In the genomic region with DNA sequence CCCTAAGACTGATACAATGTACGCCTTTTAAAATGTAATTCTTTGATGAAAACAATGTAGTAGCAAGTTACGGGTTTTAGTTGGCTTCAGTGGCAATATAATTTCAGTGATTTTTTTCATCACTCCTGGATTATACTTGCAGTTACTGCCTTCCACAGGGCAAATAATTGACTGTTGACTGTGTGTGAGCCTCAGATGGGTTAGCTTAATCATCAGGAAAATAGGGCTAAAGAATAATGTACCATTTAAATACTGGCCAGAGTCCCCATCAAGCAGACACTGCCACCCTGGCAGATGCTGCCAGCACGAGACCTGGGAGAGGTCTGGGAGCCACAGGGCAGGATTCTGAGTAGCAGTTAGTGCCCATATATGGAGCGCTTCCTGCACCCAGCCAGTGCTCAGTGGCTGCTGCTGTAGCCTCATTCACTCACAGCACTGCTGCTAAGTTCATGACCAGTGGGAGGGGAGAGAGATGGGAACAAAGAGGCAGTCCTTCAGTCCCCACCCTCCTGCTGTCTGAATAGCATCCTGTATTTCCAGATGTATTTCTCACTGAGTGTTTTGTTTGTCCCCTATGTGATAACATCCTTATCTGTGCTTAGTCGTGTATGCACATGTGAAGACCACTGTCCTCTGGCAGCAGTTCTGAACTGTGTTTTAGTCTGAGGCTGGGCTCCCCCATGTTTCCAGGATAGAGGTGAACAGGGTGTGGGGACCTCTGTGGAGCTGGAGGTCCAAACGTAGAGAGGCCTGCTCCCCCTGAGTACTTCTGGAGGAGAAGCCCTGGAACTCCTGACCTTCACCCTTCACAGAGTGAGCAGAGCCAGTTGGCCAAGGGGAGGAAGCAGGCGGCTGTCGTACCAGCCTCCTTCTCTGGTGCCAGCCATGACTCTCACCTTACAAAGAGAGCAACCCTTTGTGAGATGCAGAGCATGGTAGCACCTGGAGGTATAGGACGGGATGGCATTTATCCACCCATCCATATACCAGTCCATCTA, we compare ENCODE assay signal across 9 cellular contexts.
DNase-seq lines count a peak whose midpoint lies in the region; ATAC-seq lines count a peak whose summit lies in the region.
"Had no signal": no experiment of that assay in that cellular context is flagged by ENCODE, and none has a peak within 500 bp of the region (broad histone marks: within the 10 kb centered on the region; RNA-seq: fewer than 3 reads in every experiment).

No MANE protein-coding gene starts in this region.

- ATAC-seq in HG02885 (IDR thresholded peaks at IDR 0.05; ENCODE audit: poor library complexity, unreplicated experiment) = no peak

- DNase-seq in CD1c-positive myeloid dendritic cell (ENCODE audit: extremely low spot score) (peak; percentile 20), HUDEP-2 (lab: John Stamatoyannopoulos, UW; ENCODE audit: unreplicated experiment in 76 of 76) (peak in 51 of 76 experiments; percentile 17 to 74 (median 44)), islet precursor cell (peak; percentile 88), middle frontal gyrus (ENCODE audit: extremely low spot score, low spot score) (no peak), C1 segment of cervical spinal cord (lab: John Stamatoyannopoulos, UW) (no peak), hippocampal formation (lab: John Stamatoyannopoulos, UW) (no peak)
- peak; percentile 27 for DNase-seq in activated effector memory CD4-positive, alpha-beta T cell treated with Interleukin-2 at 50 U/mL for 16 hours
- DNase-seq: activated T-cell treated with anti-CD3 and anti-CD28 coated beads, Interleukin-2, amount 50 U/mL, for 72 hours had no signal

Comparison
In these comparisons a context has a peak if more than half of its experiments do, and no peak if none do; other contexts are left out.
1. DNase-seq: peak in CD1c-positive myeloid dendritic cell (single experiment), HUDEP-2 (51 of 76), activated effector memory CD4-positive, alpha-beta T cell treated with Interleukin-2 at 50 U/mL for 16 hours (single experiment) and islet precursor cell (single experiment); none in middle frontal gyrus (single experiment), C1 segment of cervical spinal cord (0 of 14) and hippocampal formation (0 of 2).